In genomic region chrX:71663238-71663637, GRCh38 we compare ENCODE assay signal across 17 cellular contexts. TPM values are rescaled to one million over a fixed set of nuclear protein-coding genes. Genes with fewer than 3 reads are reported as not detected.
DNase-seq lines count a peak whose midpoint lies in the region; ATAC-seq and TF ChIP-seq lines count a peak whose summit lies in the region.
"Not testable (repeated sequence)": the region's sequence is repeated elsewhere in the genome, so short reads cannot be mapped to it uniquely, and the experiment has no call there.
"Had no signal": no experiment of that assay in that cellular context is flagged by ENCODE, and none has a peak within 500 bp of the region (broad histone marks: within the 10 kb centered on the region; RNA-seq: fewer than 3 reads in every experiment).

No MANE protein-coding gene starts in this region.

- peak overlapping the region; percentile 2 for H3K27ac ChIP-seq in CD4-positive, alpha-beta memory T cell (ENCODE audit: low read depth, low read length)
- H3K27ac ChIP-seq in foreskin keratinocyte: peak overlapping the region; percentile 76

- not testable (repeated sequence) for H3K9me3 Mint-ChIP-seq in CD4-positive, alpha-beta memory T cell; T-cell; activated T-cell treated with anti-CD3 and anti-CD28 coated beads, Interleukin-2, amount 50 U/mL, for 24 hours; activated naive CD8-positive, alpha-beta T cell (ENCODE audit: low read depth)

- H3K4me3 Mint-ChIP-seq in CD4-positive, alpha-beta memory T cell: peak overlapping the region in 7 of 8 donors; percentile 9 to 76 (median 46)
- peak overlapping the region in 2 of 3 donors; percentile 39 to 68 for H3K4me3 Mint-ChIP-seq in T-cell
- H3K4me3 Mint-ChIP-seq in activated T-cell treated with anti-CD3 and anti-CD28 coated beads, Interleukin-2, amount 50 U/mL, for 24 hours: peak overlapping the region; percentile 52
- peak overlapping the region; percentile 52 for H3K4me3 Mint-ChIP-seq in activated naive CD8-positive, alpha-beta T cell

- not testable (repeated sequence) for H3K36me3 ChIP-seq in CD4-positive, alpha-beta memory T cell (ENCODE audit: insufficient read depth, low read length)

- H3K4me1 Mint-ChIP-seq in CD4-positive, alpha-beta memory T cell: peaks cover 8 to 24% (median 14%) of the 10 kb centered on the region in 4 donors
- H3K4me1 Mint-ChIP-seq in T-cell: peaks cover 11 to 17% (median 16%) of the 10 kb centered on the region in 3 donors
- H3K4me1 Mint-ChIP-seq in activated T-cell treated with anti-CD3 and anti-CD28 coated beads, Interleukin-2, amount 50 U/mL, for 24 hours (ENCODE audit: low read depth): peaks cover 38% of the 10 kb centered on the region
- peaks cover 15% of the 10 kb centered on the region for H3K4me1 Mint-ChIP-seq in activated naive CD8-positive, alpha-beta T cell (ENCODE audit: low read depth)

- intact Hi-C loops in CD4-positive, alpha-beta memory T cell (cut with micrococcal nuclease): not testable (repeated sequence)

- TF ChIP-seq CTCF in foreskin keratinocyte (conservative IDR thresholded peaks at IDR 0.05): not testable (repeated sequence)

- not testable (repeated sequence) for H3K4me3 ChIP-seq in CD4-positive, alpha-beta memory T cell (ENCODE audit: low read length in 2 of 2)

- H3K36me3 Mint-ChIP-seq in CD4-positive, alpha-beta memory T cell; T-cell; activated T-cell treated with anti-CD3 and anti-CD28 coated beads, Interleukin-2, amount 50 U/mL, for 24 hours (ENCODE audit: low read depth); activated naive CD8-positive, alpha-beta T cell: not testable (repeated sequence)

- not testable (repeated sequence) for H3K27me3 ChIP-seq in CD4-positive, alpha-beta memory T cell (ENCODE audit: insufficient read depth, low read length); foreskin keratinocyte

- H3K9me3 ChIP-seq in CD4-positive, alpha-beta memory T cell (ENCODE audit: control insufficient read depth in 1 of 2, low read length in 2 of 2): not testable (repeated sequence)

- peaks cover 18% of the 10 kb centered on the region for H3K4me1 ChIP-seq in CD4-positive, alpha-beta memory T cell (ENCODE audit: insufficient read depth, low read length)
- H3K4me1 ChIP-seq in foreskin keratinocyte: not testable (repeated sequence)

- DNase-seq in CD4-positive, alpha-beta memory T cell: peak in 4 of 5 donors; percentile 25 to 82 (median 42)
- DNase-seq in T-cell (peak in 29 of 34 experiments; percentile 9 to 64 (median 29)), foreskin keratinocyte (peak; percentile 60 to 69)
- DNase-seq in activated CD4-positive, alpha-beta T cell treated with anti-CD3 and anti-CD28 coated beads, Interleukin-2, amount 50 U/mL, for 4 hours: peak; percentile 51 to 57
- DNase-seq in activated T-cell treated with anti-CD3 and anti-CD28 coated beads, Interleukin-2, amount 50 U/mL, for 24 hours: peak; percentile 74
- DNase-seq in stimulated activated CD4-positive, alpha-beta T cell treated with anti-CD3 and anti-CD28 coated beads, Interleukin-2, amount 100 ng/mL, for 48 hours: peak; percentile 38 to 41
- DNase-seq in stimulated activated CD8-positive, alpha-beta memory T cell treated with anti-CD3 and anti-CD28 coated beads, Interleukin-7, amount 100 ng/mL, for 48 hours (ENCODE audit: extremely low read depth in 1 of 2, low read depth in 1 of 2): peak; percentile 43 to 69

- peak overlapping the region in 5 of 7 donors; percentile 57 to 89 (median 78) for H3K27ac Mint-ChIP-seq in CD4-positive, alpha-beta memory T cell
- peak overlapping the region in 1 of 2 donors; percentile 64 for H3K27ac Mint-ChIP-seq in T-cell
- H3K27ac Mint-ChIP-seq in activated T-cell treated with anti-CD3 and anti-CD28 coated beads, Interleukin-2, amount 50 U/mL, for 24 hours: not testable (repeated sequence)
- H3K27ac Mint-ChIP-seq in activated naive CD8-positive, alpha-beta T cell: peak overlapping the region; percentile 70

- POLR2A ChIA-PET in CD4-positive, alpha-beta memory T cell (lab: Charles Lee; ENCODE audit: partially characterized antibody); T-cell (lab: Charles Lee): not testable (repeated sequence)

- CTCF ChIA-PET in CD4-positive, alpha-beta memory T cell (lab: Charles Lee; ENCODE audit: partially characterized antibody): not testable (repeated sequence)
- CTCF ChIA-PET in T-cell (lab: Charles Lee): interaction anchor here in 1 of 2 donors (1.1 kb wide), 1 partner anchor 197 kb away, joined by 3 read pairs; no protein-coding TSS in a partner anchor

- not testable (repeated sequence) for H3K27me3 Mint-ChIP-seq in CD4-positive, alpha-beta memory T cell; T-cell; activated naive CD8-positive, alpha-beta T cell
- peaks cover 43% of the 10 kb centered on the region for H3K27me3 Mint-ChIP-seq in activated T-cell treated with anti-CD3 and anti-CD28 coated beads, Interleukin-2, amount 50 U/mL, for 24 hours

- ATAC-seq in T-cell (replicated peaks in 1 of 4) (peak; percentile 27 to 71 (median 50)), foreskin keratinocyte (peak; percentile 35)

RNA-seq across cellular contexts. Expression of gene CXCR3, which starts 44.9 kb away (rescaled TPM):
- total RNA-seq in CD4-positive, alpha-beta memory T cell: 10 to 100 TPM; 28.5 to 32.5 TPM
- 100 to 1,000 TPM in 1 of 2 donors, 10 to 100 TPM in 1; 45.6 to 153 TPM for polyA plus RNA-seq in CD4-positive, alpha-beta memory T cell
- total RNA-seq in T-cell: 10 to 100 TPM; 12.5 to 41.5 (median 17.6) TPM
- total RNA-seq in foreskin keratinocyte: not detected in 2 replicates
- polyA plus RNA-seq in foreskin keratinocyte: not detected in 2 replicates
- total RNA-seq: A172, G401, RPMI7951 had no signal

RNA-seq across cellular contexts. Expression of gene CXorf49, which starts 54.8 kb away (rescaled TPM):
- total RNA-seq in CD4-positive, alpha-beta memory T cell: not detected
- not detected for polyA plus RNA-seq in CD4-positive, alpha-beta memory T cell
- total RNA-seq in T-cell (not detected), foreskin keratinocyte (not detected in 2 replicates)
- polyA plus RNA-seq in foreskin keratinocyte: not detected in 2 replicates
- total RNA-seq: A172; activated T-helper 2 cell treated with anti-CD3 and anti-CD28 coated beads, Interferon-gamma antibody, Interleukin-2, Interleukin-4, amounts not matched to agents 10 μg/mL and 5 μg/mL and 100 μg/mL, durations not matched to agents 14 hours and 24 hours and 36 hours; body of pancreas; G401; kidney; pancreas; right lobe of liver; RPMI7951; thoracic aorta had no signal
- polyA plus RNA-seq: pancreas had no signal

Comparison
In these comparisons a context has a peak if more than half of its experiments do, and no peak if none do; other contexts are left out.
1. RNA of gene CXCR3, which starts 44.9 kb away (total RNA-seq): 28.5 to 32.5 TPM in CD4-positive, alpha-beta memory T cell and 12.5 to 41.5 TPM in T-cell; not detected in foreskin keratinocyte; every median in the first group is over 10 times any median in the second.
2. Peak in every context shown above with its lines, with median percentiles within 50 percentile points of each other: DNase-seq and H3K4me3 Mint-ChIP-seq.